In the genomic region with DNA sequence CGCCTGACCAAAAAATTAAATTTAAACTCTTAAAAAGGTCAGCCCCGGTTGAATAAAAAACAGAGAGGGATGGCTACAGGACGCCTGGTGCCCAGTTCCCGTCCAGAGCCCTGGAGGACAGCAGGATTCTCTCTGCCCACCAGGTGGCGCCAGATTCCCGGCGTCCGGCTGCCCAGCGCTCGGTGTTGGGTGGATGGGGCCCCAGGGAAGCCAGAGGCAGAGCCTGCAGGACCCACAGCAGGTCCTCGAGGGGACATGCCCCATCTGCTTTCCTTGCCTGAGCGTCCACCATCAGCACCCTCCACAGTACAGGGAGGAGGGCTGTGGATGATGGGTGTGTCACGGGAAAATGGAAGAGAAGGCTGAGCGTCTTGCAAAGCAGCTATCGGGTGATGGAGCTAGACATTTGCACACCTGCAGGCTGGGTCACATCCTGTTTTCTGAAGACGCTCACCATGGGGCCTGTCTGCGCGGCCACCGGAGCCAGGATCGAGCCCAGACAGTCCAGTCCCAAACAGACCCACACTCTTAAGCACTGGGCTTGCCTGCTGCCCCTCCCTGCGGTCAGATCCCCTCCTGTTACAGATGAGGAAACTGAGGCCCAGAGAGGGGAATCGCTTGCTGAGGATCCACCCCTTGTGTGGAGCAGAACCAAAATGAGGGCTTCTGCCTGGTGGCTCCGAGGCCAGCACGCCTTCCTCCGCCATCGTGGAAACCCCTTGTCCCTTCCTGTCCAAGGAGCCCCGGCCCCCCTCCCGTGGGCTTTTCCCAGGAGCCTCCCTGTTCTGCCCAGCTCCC, we compare ENCODE assay signal across 9 cellular contexts. TPM values are rescaled to one million over a fixed set of nuclear protein-coding genes. Genes with fewer than 3 reads are reported as not detected.
DNase-seq lines count a peak whose midpoint lies in the region; ATAC-seq, FAIRE-seq and TF ChIP-seq lines count a peak whose summit lies in the region.
"Had no signal": no experiment of that assay in that cellular context is flagged by ENCODE, and none has a peak within 500 bp of the region (broad histone marks: within the 10 kb centered on the region; RNA-seq: fewer than 3 reads in every experiment).

No MANE protein-coding gene starts in this region.

- no peaks in the 10 kb centered on the region for H3K79me1 ChIP-seq in H1 (ENCODE audit: low read depth, low read length)

- peak overlapping the region; percentile 79 for H2BK120ac ChIP-seq in H1 (replicated peaks; ENCODE audit: low read depth, low read length)

- H3K4me2 ChIP-seq in H1 (ENCODE audit: insufficient read depth in 1 of 2, low read depth in 2 of 2, low read length in 2 of 2), result no peak overlapping the region

- no peak overlapping the region for H3K14ac ChIP-seq in H1 (ENCODE audit: insufficient read length)

- H3K27me3 ChIP-seq in H1 (replicated peaks in 1 of 4; ENCODE audit: control insufficient read depth in 3 of 4, extremely low read depth in 1 of 4, insufficient read depth in 3 of 4, low read length in 3 of 4), result no peaks in the 10 kb centered on the region

- no peak overlapping the region for H3K9ac ChIP-seq in H1 (replicated peaks in 1 of 4; ENCODE audit: extremely low read depth in 1 of 4, low read depth in 3 of 4, low read length in 3 of 4)

- peak; percentile 76 for ATAC-seq in HG03280 (IDR thresholded peaks at IDR 0.05; ENCODE audit: unreplicated experiment)
- ATAC-seq in GM18520 (IDR thresholded peaks at IDR 0.05; ENCODE audit: unreplicated experiment), result no peak

- no peak for TF ChIP-seq POLR2A in H1 (IDR thresholded peaks at IDR 0.05; ENCODE audit: control extremely low read depth in 1 of 2, low read depth in 2 of 2, low read length in 2 of 2)

- H4K20me1 ChIP-seq in H1 (replicated peaks in 1 of 2; ENCODE audit: control insufficient read depth in 1 of 2, insufficient read depth in 2 of 2, low read length in 2 of 2), result no peaks in the 10 kb centered on the region

- DNase-seq in GM12864 (ENCODE audit: low read depth), result peak; percentile 26
- peak; percentile 75 for DNase-seq in NOMO-1 treated with DMSO at 0.1 percent for 48 hours (lab: John Stamatoyannopoulos, UW; ENCODE audit: unreplicated experiment)
- DNase-seq in activated CD8-positive, alpha-beta memory T cell treated with anti-CD3 and anti-CD28 coated beads for 4 hours (ENCODE audit: low read depth in 2 of 2), result peak; percentile 64 to 66
- DNase-seq in H1 (ENCODE audit: low read depth in 1 of 2, low spot score in 2 of 2), result peak in 1 of 2 experiments; percentile 98
- peak; percentile 85 for DNase-seq in mucosa of gallbladder (ENCODE audit: low spot score)
- DNase-seq in stimulated activated CD8-positive, alpha-beta memory T cell treated with anti-CD3 and anti-CD28 coated beads, Interleukin-4, amount 100 ng/mL, for 48 hours, result peak; percentile 93

- TF ChIP-seq RAD21 in H1 (IDR thresholded peaks at IDR 0.05 in 1 of 2, conservative IDR thresholded peaks at IDR 0.05 in 1 of 2; ENCODE audit: low read depth in 2 of 2, low read length in 2 of 2), result peak; percentile 97 to 99

- H3K9me3 ChIP-seq in H1 (ENCODE audit: insufficient read depth in 2 of 2, low read depth in 1 of 2, low read length in 1 of 2), result no peaks in the 10 kb centered on the region

- peak overlapping the region; percentile 40 for H2BK12ac ChIP-seq in H1 (ENCODE audit: low read depth, low read length)

- no peak overlapping the region; the same call in 1 of the 2 replicates for H3K4me3 ChIP-seq in GM12864 (ENCODE audit: low read depth, low read length)
- H3K4me3 ChIP-seq in H1 (ENCODE audit: extremely low read depth in 1 of 4, insufficient read depth in 2 of 4, low read depth in 3 of 4, low read length in 4 of 4), result no peak overlapping the region
- H3K4me3 ChIP-seq: skin epidermis had no signal

- CTCF ChIA-PET in H1 (lab: Charles Lee; ENCODE audit: partially characterized antibody), result interaction anchor here (0.7 to 7.3 kb wide), 44 partner anchors 9 to 320 kb away, joined by 3 to 80 read pairs (median 5); a partner anchor contains a TSS

- peak overlapping the region; percentile 98 for H2BK5ac ChIP-seq in H1 (ENCODE audit: low read depth, low read length)

- no peaks in the 10 kb centered on the region for H3K79me2 ChIP-seq in H1 (ENCODE audit: control insufficient read depth in 1 of 2, insufficient read depth in 2 of 2, low read length in 2 of 2)

- no peak overlapping the region for H2AFZ ChIP-seq in H1 (ENCODE audit: low read length)

- peak; percentile 70 for FAIRE-seq in H1 (lab: Jason Lieb, UNC)

- H3K36me3 ChIP-seq in H1 (ENCODE audit: control insufficient read depth in 2 of 4, insufficient read depth in 4 of 4, low read length in 3 of 4), result no peaks in the 10 kb centered on the region

- peak overlapping the region; percentile 96 for H4K91ac ChIP-seq in H1 (replicated peaks; ENCODE audit: insufficient read length, low read length)

- H4K8ac ChIP-seq in H1 (ENCODE audit: extremely low read depth, insufficient read depth, low read length), result peak overlapping the region; percentile 66

- POLR2A ChIA-PET in H1 (lab: Charles Lee; ENCODE audit: partially characterized antibody), result interaction anchor here (0.6 to 11.8 kb wide), 13 partner anchors 9 to 145 kb away, joined by 3 to 313 read pairs (median 4); a partner anchor contains a TSS

- no peaks in the 10 kb centered on the region; the same call in 1 of the 2 replicates for H3K23me2 ChIP-seq in H1 (ENCODE audit: low read depth, low read length)

- TF ChIP-seq CTCF in GM12864 (IDR thresholded peaks at IDR 0.05; ENCODE audit: low read depth, low read length, missing control alignments), result peak; percentile 90
- TF ChIP-seq CTCF in H1 (IDR thresholded peaks at IDR 0.05; ENCODE audit: control extremely low read depth in 1 of 3, insufficient read depth in 1 of 3, low read depth in 1 of 3, low read length in 3 of 3), result peak; percentile 88 to 95 (median 89)

- peak overlapping the region; percentile 4 for H2AK5ac ChIP-seq in H1 (ENCODE audit: low read depth, low read length)

- H2BK20ac ChIP-seq in H1 (ENCODE audit: low read length), result peak overlapping the region; percentile 95; the same call in 1 of the 2 replicates

- H3K4me1 ChIP-seq in H1 (replicated peaks in 1 of 4; ENCODE audit: control insufficient read depth in 3 of 4, insufficient read depth in 4 of 4, low read length in 3 of 4), result peaks cover 15 to 42% (median 35%) of the 10 kb centered on the region in 4 experiments

- peak overlapping the region; percentile 50; the same call in 1 of the 2 replicates for H2BK15ac ChIP-seq in H1 (ENCODE audit: low read length)

- H3K27ac ChIP-seq in H1 (ENCODE audit: low read depth, low read length), result no peak overlapping the region; the same call in 1 of the 2 replicates

- TF ChIP-seq EP300 in H1 (IDR thresholded peaks at IDR 0.05; ENCODE audit: borderline replicate concordance in 1 of 2, low read depth in 2 of 2, low read length in 2 of 2), result no peak

- no peak overlapping the region for H4K5ac ChIP-seq in H1 (ENCODE audit: insufficient read length, low read depth, low read length)

- no peak overlapping the region for H3K56ac ChIP-seq in H1 (replicated peaks; ENCODE audit: insufficient read length, low read depth, low read length)

- H3K23ac ChIP-seq in H1 (ENCODE audit: insufficient read length), result no peak overlapping the region

- no peak overlapping the region for H3K4ac ChIP-seq in H1 (replicated peaks; ENCODE audit: insufficient read length, low read depth, low read length)

- peak overlapping the region; percentile 95 for H3K18ac ChIP-seq in H1 (ENCODE audit: extremely low read depth, low read length)

- WGBS in H1 (ENCODE audit: extremely low coverage in 1 of 2, insufficient coverage in 1 of 2, insufficient read length in 1 of 2, insufficient replicate concordance in 2 of 2, low coverage in 1 of 2, low lambda C conversion rate in 2 of 2, missing lambda C conversion rate in 1 of 2), 2 experiments, result 40% methylated on average over 26 of the region's 28 CpGs; no CpG with 5 or more reads in 1 of the 2 experiments

RNA-seq across cellular contexts. Expression of a gene that starts 18.5 kb away (rescaled TPM):
- 8.7 TPM in 2 replicates for total RNA-seq in H1 (2021; fragmentation: NEBNext Ultra II Directional; extraction: Animal tissue kit (Norgen Biotek cat#: 25700))
- polyA plus RNA-seq in H1 (2011; rRNA removed), result 6.9 and 12.3 TPM in 2 replicates
- polyA plus RNA-seq in H1 (2011; cell fraction: cytosol; rRNA removed), result 9.2 TPM
- 15.9 TPM for polyA plus RNA-seq in H1 (2011; cell fraction: nucleus; rRNA removed)
- 5.4 to 9.5 TPM (median 8.5 TPM) in 4 replicates for polyA plus RNA-seq in H1 (2012, experiment 1 of 2)
- polyA plus RNA-seq in H1 (2012, experiment 2 of 2), result 7.8 TPM
- 5.7 TPM for polyA plus RNA-seq in H1 (2013, experiment 1 of 2)
- polyA plus RNA-seq in H1 (2013, experiment 2 of 2), result 5.9 TPM
- polyA minus RNA-seq in H1 (2011; rRNA and poly(A)+ RNA removed), result 5.8 and 8.3 TPM in 2 replicates
- polyA minus RNA-seq in H1 (2011; cell fraction: cytosol; rRNA and poly(A)+ RNA removed), result 5.1 TPM
- 7.3 TPM for polyA minus RNA-seq in H1 (2011; cell fraction: nucleus; rRNA and poly(A)+ RNA removed)
- 76.5 TPM for total RNA-seq in mucosa of gallbladder
